8 cellular contexts compared by ENCODE assay signal in genomic region chr12:7142057-7142644, GRCh38. TPM values are rescaled to one million over a fixed set of nuclear protein-coding genes. Genes with fewer than 3 reads are reported as not detected.
A peak's percentile ranks its signal among the peaks of the same experiment; 100 is the strongest.
DNase-seq lines count a peak whose midpoint lies in the region; ATAC-seq and TF ChIP-seq lines count a peak whose summit lies in the region.

No MANE protein-coding gene starts in this region.

- H3K27ac Mint-ChIP-seq in activated CD4-positive, alpha-beta T cell treated with anti-CD3 and anti-CD28 coated beads, Interleukin-2, amount 10 ng/mL, durations not matched to agents 7 days and 5 days, result no peak overlapping the region
- H3K27ac Mint-ChIP-seq in endothelial cell (ENCODE audit: unreplicated experiment), result peak overlapping the region; percentile 31
- no peak overlapping the region for H3K27ac Mint-ChIP-seq in naive thymus-derived CD4-positive, alpha-beta T cell

- DNase-seq in Right ventricle myocardium inferior (ENCODE audit: missing footprints) (no peak), cardiac septum (ENCODE audit: low spot score) (no peak), NCI-H226 (peak; percentile 29), endothelial cell (ENCODE audit: low spot score) (peak; percentile 79), tibial nerve (ENCODE audit: low spot score in 2 of 2) (peak; percentile 30 to 70)
- peak; percentile 67 for DNase-seq in activated CD4-positive, alpha-beta T cell treated with anti-CD3 and anti-CD28 coated beads, Interleukin-2, amount 10 ng/mL, durations not matched to agents 7 days and 5 days
- DNase-seq in naive thymus-derived CD4-positive, alpha-beta T cell, result peak in 8 of 9 donors; percentile 33 to 60 (median 56)

- WGBS in tibial nerve, 2 donors, result 65 to 77% methylated on average over 5 of the region's 5 CpGs

- CTCF ChIA-PET in activated CD4-positive, alpha-beta T cell treated with anti-CD3 and anti-CD28 coated beads, Interleukin-2, amount 10 ng/mL, durations not matched to agents 7 days and 5 days (lab: Charles Lee), result interaction anchor here (0.9 to 1.7 kb wide), 4 partner anchors 11 to 273 kb away, joined by 3 to 4 read pairs (median 4); no protein-coding TSS in a partner anchor
- CTCF ChIA-PET in naive thymus-derived CD4-positive, alpha-beta T cell (lab: Charles Lee), result interaction anchor here (0.6 to 1.6 kb wide), 7 partner anchors 11 to 1096 kb away, joined by 3 to 5 read pairs (median 4); partner anchors contain the start of gene PEX5

- peaks cover 7% of the 10 kb centered on the region for H3K4me1 Mint-ChIP-seq in activated CD4-positive, alpha-beta T cell treated with anti-CD3 and anti-CD28 coated beads, Interleukin-2, amount 10 ng/mL, durations not matched to agents 7 days and 5 days
- H3K4me1 Mint-ChIP-seq in endothelial cell (ENCODE audit: unreplicated experiment), result no peaks in the 10 kb centered on the region
- peaks cover 0 to 19% (median 5%) of the 10 kb centered on the region in 7 donors for H3K4me1 Mint-ChIP-seq in naive thymus-derived CD4-positive, alpha-beta T cell

- no peaks in the 10 kb centered on the region for H3K9me3 ChIP-seq in naive thymus-derived CD4-positive, alpha-beta T cell (ENCODE audit: control insufficient read depth in 2 of 3, low read length in 3 of 3)
- no peaks in the 10 kb centered on the region for H3K9me3 ChIP-seq in tibial nerve

- no peak overlapping the region for H3K4me3 Mint-ChIP-seq in activated CD4-positive, alpha-beta T cell treated with anti-CD3 and anti-CD28 coated beads, Interleukin-2, amount 10 ng/mL, durations not matched to agents 7 days and 5 days
- H3K4me3 Mint-ChIP-seq in endothelial cell (ENCODE audit: unreplicated experiment), result peak overlapping the region; percentile 29
- H3K4me3 Mint-ChIP-seq in naive thymus-derived CD4-positive, alpha-beta T cell, result no peak overlapping the region

- no peaks in the 10 kb centered on the region for H3K27me3 Mint-ChIP-seq in activated CD4-positive, alpha-beta T cell treated with anti-CD3 and anti-CD28 coated beads, Interleukin-2, amount 10 ng/mL, durations not matched to agents 7 days and 5 days
- peaks cover 3% of the 10 kb centered on the region for H3K27me3 Mint-ChIP-seq in endothelial cell (ENCODE audit: unreplicated experiment)
- no peaks in the 10 kb centered on the region for H3K27me3 Mint-ChIP-seq in naive thymus-derived CD4-positive, alpha-beta T cell

- H3K4me3 ChIP-seq in naive thymus-derived CD4-positive, alpha-beta T cell (ENCODE audit: low read length), result no peak overlapping the region
- no peak overlapping the region for H3K4me3 ChIP-seq in tibial nerve

- TF ChIP-seq EP300 in tibial nerve (IDR thresholded peaks at IDR 0.05), result no peak

- TF ChIP-seq CTCF in endothelial cell (IDR thresholded peaks at IDR 0.05; ENCODE audit: unreplicated experiment), result peak; percentile 78
- peak; percentile 32 to 64 (median 54) for TF ChIP-seq CTCF in tibial nerve (IDR thresholded peaks at IDR 0.05)

- intact Hi-C loops in Right ventricle myocardium inferior (cut with DNase I), result loop anchor here (2.0 kb wide), 1 partner anchor 47 kb away; the partner anchor contains the start of gene PEX5
- intact Hi-C loops in cardiac septum (cut with DNase I), result no loop called here
- intact Hi-C loops in naive thymus-derived CD4-positive, alpha-beta T cell (cut with micrococcal nuclease), result loop anchor here (1.0 to 2.0 kb wide), 3 partner anchors 46 to 496 kb away; no protein-coding TSS in a partner anchor

- H3K36me3 Mint-ChIP-seq in activated CD4-positive, alpha-beta T cell treated with anti-CD3 and anti-CD28 coated beads, Interleukin-2, amount 10 ng/mL, durations not matched to agents 7 days and 5 days (ENCODE audit: low read depth), result peaks cover 63% of the 10 kb centered on the region
- H3K36me3 Mint-ChIP-seq in endothelial cell (ENCODE audit: low read depth, unreplicated experiment), result peaks cover 53% of the 10 kb centered on the region
- peaks cover 4 to 44% (median 25%) of the 10 kb centered on the region in 5 donors for H3K36me3 Mint-ChIP-seq in naive thymus-derived CD4-positive, alpha-beta T cell

- no peak for TF ChIP-seq POLR2A in tibial nerve (IDR thresholded peaks at IDR 0.05)

- H3K4me1 ChIP-seq in naive thymus-derived CD4-positive, alpha-beta T cell (ENCODE audit: control insufficient read depth in 2 of 2, insufficient read depth in 2 of 2, low read length in 2 of 2), result peaks cover 0 to 3% of the 10 kb centered on the region in 2 donors
- peaks cover 0 to 20% (median 8%) of the 10 kb centered on the region in 4 donors for H3K4me1 ChIP-seq in tibial nerve

- POLR2A ChIA-PET in activated CD4-positive, alpha-beta T cell treated with anti-CD3 and anti-CD28 coated beads, Interleukin-2, amount 10 ng/mL, durations not matched to agents 7 days and 5 days (lab: Charles Lee), result no interaction called here
- POLR2A ChIA-PET in naive thymus-derived CD4-positive, alpha-beta T cell (lab: Charles Lee), result interaction anchor here (0.6 kb wide), 1 partner anchor 11 kb away, joined by 3 read pairs; no protein-coding TSS in a partner anchor

- H3K36me3 ChIP-seq in naive thymus-derived CD4-positive, alpha-beta T cell (ENCODE audit: control insufficient read depth in 2 of 3, insufficient read depth in 3 of 3, low read length in 3 of 3), result peaks cover 0 to 24% (median 3%) of the 10 kb centered on the region in 3 experiments
- H3K36me3 ChIP-seq in tibial nerve, result peaks cover 0 to 59% (median 0%) of the 10 kb centered on the region in 3 donors

- no peak overlapping the region for H3K27ac ChIP-seq in naive thymus-derived CD4-positive, alpha-beta T cell (ENCODE audit: low read depth, low read length)
- H3K27ac ChIP-seq in tibial nerve, result peak overlapping the region in 1 of 4 donors; percentile 10

- no peaks in the 10 kb centered on the region for H3K27me3 ChIP-seq in naive thymus-derived CD4-positive, alpha-beta T cell (ENCODE audit: control insufficient read depth in 2 of 2, insufficient read depth in 2 of 2, low read length in 2 of 2)
- no peaks in the 10 kb centered on the region for H3K27me3 ChIP-seq in tibial nerve

- ATAC-seq in Right ventricle myocardium inferior (peak; percentile 31), GM21717 (IDR thresholded peaks at IDR 0.05; ENCODE audit: unreplicated experiment) (no peak)
- ATAC-seq in naive thymus-derived CD4-positive, alpha-beta T cell, result peak; percentile 83

- no peaks in the 10 kb centered on the region for H3K9me3 Mint-ChIP-seq in activated CD4-positive, alpha-beta T cell treated with anti-CD3 and anti-CD28 coated beads, Interleukin-2, amount 10 ng/mL, durations not matched to agents 7 days and 5 days
- no peaks in the 10 kb centered on the region for H3K9me3 Mint-ChIP-seq in endothelial cell (ENCODE audit: unreplicated experiment)
- no peaks in the 10 kb centered on the region for H3K9me3 Mint-ChIP-seq in naive thymus-derived CD4-positive, alpha-beta T cell

RNA-seq across cellular contexts. Expression of gene CLSTN3, which starts 12.0 kb away (rescaled TPM):
- total RNA-seq in Right ventricle myocardium inferior, result 5.7 TPM
- 5.7 TPM for total RNA-seq in cardiac septum
- 10 to 100 TPM; 74.0 to 74.1 TPM for total RNA-seq in activated CD4-positive, alpha-beta T cell treated with anti-CD3 and anti-CD28 coated beads, Interleukin-2, amount 10 ng/mL, durations not matched to agents 7 days and 5 days
- 134 TPM for total RNA-seq in endothelial cell (ENCODE audit: unreplicated experiment)
- 10 to 100 TPM; 20.2 to 76.3 (median 38.7) TPM for total RNA-seq in naive thymus-derived CD4-positive, alpha-beta T cell
- polyA plus RNA-seq in naive thymus-derived CD4-positive, alpha-beta T cell, result 1 to 10 TPM; 1.1 to 4.9 TPM
- total RNA-seq in tibial nerve, result 100 to 1,000 TPM in 1 of 4 donors, 10 to 100 TPM in 3; 40.0 to 112 (median 79.6) TPM

RNA-seq across cellular contexts. Expression of gene RBP5, which starts 13.5 kb away (rescaled TPM):
- 0.54 TPM for total RNA-seq in Right ventricle myocardium inferior
- total RNA-seq in cardiac septum, result 0.62 TPM
- under 1 TPM in 1 of 2 experiments, not detected in 1; 0.42 TPM for total RNA-seq in activated CD4-positive, alpha-beta T cell treated with anti-CD3 and anti-CD28 coated beads, Interleukin-2, amount 10 ng/mL, durations not matched to agents 7 days and 5 days
- total RNA-seq in endothelial cell (ENCODE audit: unreplicated experiment), result 1.0 TPM
- 1 to 10 TPM in 1 of 5 experiments, under 1 TPM in 2, not detected in 2; 0.46 to 1.4 (median 0.50) TPM for total RNA-seq in naive thymus-derived CD4-positive, alpha-beta T cell
- polyA plus RNA-seq in naive thymus-derived CD4-positive, alpha-beta T cell, result not detected
- total RNA-seq in tibial nerve, result 1 to 10 TPM in 3 of 4 donors, under 1 TPM in 1; 0.78 to 9.9 (median 2.2) TPM

RNA-seq across cellular contexts. Expression of gene C1RL, which starts 33.1 kb away (rescaled TPM):
- total RNA-seq in Right ventricle myocardium inferior, result 14.4 TPM
- total RNA-seq in cardiac septum, result 10.5 TPM
- total RNA-seq in activated CD4-positive, alpha-beta T cell treated with anti-CD3 and anti-CD28 coated beads, Interleukin-2, amount 10 ng/mL, durations not matched to agents 7 days and 5 days, result 10 to 100 TPM; 31.2 to 31.4 TPM
- total RNA-seq in endothelial cell (ENCODE audit: unreplicated experiment), result 62.3 TPM
- total RNA-seq in naive thymus-derived CD4-positive, alpha-beta T cell, result 10 to 100 TPM; 18.5 to 38.6 (median 24.4) TPM
- 1 to 10 TPM; 2.9 to 4.4 TPM for polyA plus RNA-seq in naive thymus-derived CD4-positive, alpha-beta T cell
- 100 to 1,000 TPM; 125 to 214 (median 180) TPM for total RNA-seq in tibial nerve

RNA-seq across cellular contexts. Expression of gene PEX5, which starts 47.3 kb away (rescaled TPM):
- total RNA-seq in Right ventricle myocardium inferior (30.9 TPM), cardiac septum (30.3 TPM), endothelial cell (ENCODE audit: unreplicated experiment) (22.2 TPM), tibial nerve (10 to 100 TPM; 58.1 to 70.6 (median 65.7) TPM)
- total RNA-seq in activated CD4-positive, alpha-beta T cell treated with anti-CD3 and anti-CD28 coated beads, Interleukin-2, amount 10 ng/mL, durations not matched to agents 7 days and 5 days, result 10 to 100 TPM; 14.6 to 18.2 TPM
- total RNA-seq in naive thymus-derived CD4-positive, alpha-beta T cell, result 10 to 100 TPM; 20.1 to 36.7 (median 24.4) TPM
- 10 to 100 TPM; 17.3 to 26.6 TPM for polyA plus RNA-seq in naive thymus-derived CD4-positive, alpha-beta T cell

RNA-seq across cellular contexts. Expression of gene C1R, which starts 49.9 kb away (rescaled TPM):
- total RNA-seq in Right ventricle myocardium inferior, result 227 TPM
- total RNA-seq in cardiac septum, result 96.9 TPM
- total RNA-seq in activated CD4-positive, alpha-beta T cell treated with anti-CD3 and anti-CD28 coated beads, Interleukin-2, amount 10 ng/mL, durations not matched to agents 7 days and 5 days, result 1 to 10 TPM; 2.2 to 3.5 TPM
- 1.4 TPM for total RNA-seq in endothelial cell (ENCODE audit: unreplicated experiment)
- total RNA-seq in naive thymus-derived CD4-positive, alpha-beta T cell, result 1 to 10 TPM; 1.6 to 7.2 (median 4.8) TPM
- polyA plus RNA-seq in naive thymus-derived CD4-positive, alpha-beta T cell, result 1 to 10 TPM; 1.0 to 2.9 TPM
- 1,000 to 10,000 TPM in 1 of 4 donors, 100 to 1,000 TPM in 3; 528 to 1,237 (median 593) TPM for total RNA-seq in tibial nerve

Comparison
In these comparisons a context has a peak if more than half of its experiments do, and no peak if none do; other contexts are left out.
1. DNase-seq: peak in NCI-H226 (single experiment), activated CD4-positive, alpha-beta T cell treated with anti-CD3 and anti-CD28 coated beads, Interleukin-2, amount 10 ng/mL, durations not matched to agents 7 days and 5 days (single experiment), endothelial cell (single experiment), naive thymus-derived CD4-positive, alpha-beta T cell (8 of 9) and tibial nerve (2 of 2); none in Right ventricle myocardium inferior (single experiment) and cardiac septum (single experiment).